In the genomic region with DNA sequence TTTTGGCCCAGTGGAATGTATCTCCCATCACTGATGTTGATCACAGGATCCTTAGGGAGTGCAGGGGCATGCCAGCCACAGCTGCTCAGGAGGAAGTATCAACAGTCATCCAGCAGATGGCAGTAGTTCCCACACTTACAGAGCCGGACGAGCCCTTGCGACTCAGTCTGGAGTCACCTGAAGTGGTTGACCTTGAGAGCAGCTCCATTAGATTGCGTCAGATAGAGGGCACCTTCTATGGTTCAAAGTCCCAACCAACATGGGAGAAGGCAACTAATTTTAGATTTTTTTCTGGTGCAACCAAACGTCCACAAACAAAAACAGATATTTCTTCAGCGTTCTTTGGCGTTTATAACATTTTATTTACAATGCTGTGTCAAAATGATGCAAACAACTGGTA, we compare ENCODE assay signal across 8 cellular contexts.
DNase-seq lines count a peak whose midpoint lies in the region; ATAC-seq, FAIRE-seq and TF ChIP-seq lines count a peak whose summit lies in the region.

No MANE protein-coding gene starts in this region.

- TF ChIP-seq CTCF in AG10803 (conservative IDR thresholded peaks at IDR 0.05; ENCODE audit: low read length) (peak; percentile 93), bronchial epithelial cell (IDR thresholded peaks at IDR 0.05; ENCODE audit: insufficient read depth, low read length, severe bottlenecking) (peak; percentile 92), kidney epithelial cell (IDR thresholded peaks at IDR 0.05; ENCODE audit: insufficient read depth, low read length, poor library complexity, severe bottlenecking) (peak; percentile 89)

- H3K4me3 ChIP-seq in AG10803 (ENCODE audit: low read length): no peak overlapping the region
- H3K4me3 ChIP-seq in bronchial epithelial cell (ENCODE audit: low read depth, low read length): no peak overlapping the region
- H3K4me3 ChIP-seq in kidney epithelial cell (ENCODE audit: low read depth, low read length): no peak overlapping the region

- ATAC-seq in GM18868 (IDR thresholded peaks at IDR 0.05; ENCODE audit: unreplicated experiment) (peak; percentile 99), HG03060 (IDR thresholded peaks at IDR 0.05; ENCODE audit: low read depth, unreplicated experiment) (peak; percentile 85)

- DNase-seq in AG10803 (ENCODE audit: low read depth): peak; percentile 64
- peak; percentile 61 for DNase-seq in NCI-H2029 treated with DMSO at 0.1 percent for 48 hours (lab: John Stamatoyannopoulos, UW)
- peak; percentile 41 for DNase-seq in T1000 (lab: John Stamatoyannopoulos, UW)
- peak; percentile 72 for DNase-seq in bronchial epithelial cell (ENCODE audit: low read depth)
- DNase-seq in kidney epithelial cell (ENCODE audit: low read depth): peak; percentile 31
- DNase-seq in stimulated activated CD4-positive, alpha-beta T cell treated with anti-CD3 and anti-CD28 coated beads, Interleukin-4, amount 100 ng/mL, for 4 hours: peak; percentile 17 to 30

- no peak for FAIRE-seq in bronchial epithelial cell (lab: Jason Lieb, UNC)

- H3K27me3 ChIP-seq in bronchial epithelial cell (ENCODE audit: control insufficient read depth, insufficient read depth, low read length) (no peaks in the 10 kb centered on the region), kidney epithelial cell (ENCODE audit: control insufficient read depth, insufficient read depth, low read length) (peaks cover 5% of the 10 kb centered on the region)

- no peaks in the 10 kb centered on the region for H3K36me3 ChIP-seq in bronchial epithelial cell (ENCODE audit: control insufficient read depth, insufficient read depth, low read length)
- no peaks in the 10 kb centered on the region for H3K36me3 ChIP-seq in kidney epithelial cell (ENCODE audit: control insufficient read depth, insufficient read depth, low read length)
